10 cellular contexts compared by ENCODE assay signal in the genomic region with DNA sequence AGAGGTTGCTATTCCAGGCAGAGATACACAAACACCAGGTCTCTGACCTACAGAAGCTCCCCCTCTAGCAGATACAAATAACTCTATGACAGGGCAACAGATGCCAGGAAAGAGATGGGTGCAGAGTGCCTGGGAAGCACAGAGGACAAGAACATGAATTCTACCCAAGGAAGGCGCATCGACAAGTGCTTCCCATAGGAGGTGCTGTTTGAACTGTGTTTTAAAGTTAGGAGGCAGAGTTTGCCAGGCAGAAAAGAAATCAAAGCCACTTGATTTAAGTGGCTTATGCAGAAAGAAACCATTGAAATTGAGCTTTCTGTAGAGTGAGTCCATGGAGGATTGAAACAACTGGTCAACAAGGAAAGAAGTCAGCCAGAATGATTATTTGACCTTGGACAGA. TPM values are rescaled to one million over a fixed set of nuclear protein-coding genes. Genes with fewer than 3 reads are reported as not detected.
DNase-seq lines count a peak whose midpoint lies in the region; TF ChIP-seq lines count a peak whose summit lies in the region.
"Had no signal": no experiment of that assay in that cellular context is flagged by ENCODE, and none has a peak within 500 bp of the region (broad histone marks: within the 10 kb centered on the region; RNA-seq: fewer than 3 reads in every experiment).

No MANE protein-coding gene starts in this region.

- no peak overlapping the region for H3K4me3 Mint-ChIP-seq in chondrocyte (ENCODE audit: unreplicated experiment)

- H3K27me3 Mint-ChIP-seq in chondrocyte (ENCODE audit: low read depth): peaks cover 8% of the 10 kb centered on the region

- peak; percentile 53 for TF ChIP-seq CTCF in chondrocyte (IDR thresholded peaks at IDR 0.05)

- H3K4me1 Mint-ChIP-seq in chondrocyte (ENCODE audit: low read depth): no peaks in the 10 kb centered on the region

- peak; percentile 20 for DNase-seq in SKM-1 treated with dmso at 0.1 percent for 144 hours (lab: John Stamatoyannopoulos, UW; ENCODE audit: unreplicated experiment)
- no peak for DNase-seq in SKM-1 (lab: John Stamatoyannopoulos, UW; ENCODE audit: unreplicated experiment)
- peak; percentile 35 to 48 for DNase-seq in Kasumi-1 (lab: John Stamatoyannopoulos, UW)
- DNase-seq in chondrocyte (ENCODE audit: low spot score): no peak
- DNase-seq in renal cortical epithelial cell (ENCODE audit: low read depth): peak; percentile 26
- no peak for DNase-seq in SIG-M5 (lab: John Stamatoyannopoulos, UW)
- DNase-seq in NCI-H187 (lab: John Stamatoyannopoulos, UW): no peak
- DNase-seq in midbrain (lab: John Stamatoyannopoulos, UW): no peak
- DNase-seq: activated CD4-positive, alpha-beta T cell treated with anti-CD3 and anti-CD28 coated beads for 1 hour; NCI-H146 had no signal

- peaks cover 21% of the 10 kb centered on the region for H3K9me3 Mint-ChIP-seq in chondrocyte (ENCODE audit: low read depth)

- no peaks in the 10 kb centered on the region for H3K36me3 Mint-ChIP-seq in chondrocyte (ENCODE audit: low read depth)

- no peak overlapping the region for H3K27ac Mint-ChIP-seq in chondrocyte (ENCODE audit: unreplicated experiment)

RNA-seq across cellular contexts. Expression of a gene that starts 35.3 kb away (rescaled TPM):
- 11.7 to 17.8 TPM (median 11.9 TPM) in 3 replicates for total RNA-seq in chondrocyte
- total RNA-seq in renal cortical epithelial cell: 0.17 and 0.40 TPM in 2 replicates

RNA-seq across cellular contexts. Expression of a gene that starts 46.9 kb away (rescaled TPM):
- total RNA-seq in chondrocyte: 27.8 to 35.8 TPM (median 29.1 TPM) in 3 replicates
- 23.0 and 23.3 TPM in 2 replicates for total RNA-seq in renal cortical epithelial cell

Comparison
In these comparisons a context has a peak if more than half of its experiments do, and no peak if none do; other contexts are left out.
1. DNase-seq: peak in SKM-1 treated with dmso at 0.1 percent for 144 hours (single experiment), Kasumi-1 (2 of 2) and renal cortical epithelial cell (single experiment); none in SKM-1 (single experiment), chondrocyte (single experiment), SIG-M5 (single experiment), NCI-H187 (0 of 2) and midbrain (single experiment).